ENCODE assay signal across 13 cellular contexts in genomic region chr1:184568148-184568547, GRCh38.
"Had no signal": no experiment of that assay in that cellular context is flagged by ENCODE, and none has a peak within 500 bp of the region (broad histone marks: within the 10 kb centered on the region; RNA-seq: fewer than 3 reads in every experiment).

No MANE protein-coding gene starts in this region.

- H3K27me3 Mint-ChIP-seq: stimulated activated naive CD8-positive, alpha-beta T cell treated with anti-CD3 and anti-CD28 coated beads, Interleukin-15, Interleukin-2, amounts not matched to agents 100 ng/mL and 50 ng/mL, for 24 hours had no signal

- DNase-seq: activated CD4-positive, alpha-beta T cell treated with anti-CD3 and anti-CD28 coated beads, Interleukin-2, amount 50 U/mL, for 1 hour; activated naive CD4-positive, alpha-beta T cell; aorta; cerebellar nuclear complex; effector memory CD4-positive, alpha-beta T cell; foreskin keratinocyte; glutamatergic neuron; psoas muscle; spleen; upper lobe of right lung had no signal

- H3K27ac Mint-ChIP-seq: activated T-helper 1 cell treated with anti-CD3 and anti-CD28 coated beads, Interleukin-12 subunit alpha, Interleukin-12 subunit beta, Interleukin-2, Interleukin-4 antibody, amounts not matched to agents 30 ng/mL and 10 ng/mL and 1 ng/mL, durations not matched to agents 14 hours and 24 hours and 36 hours; stimulated activated naive CD8-positive, alpha-beta T cell treated with anti-CD3 and anti-CD28 coated beads, Interleukin-15, Interleukin-2, amounts not matched to agents 100 ng/mL and 50 ng/mL, for 24 hours; T-helper 2 cell treated with Interferon-gamma antibody and Interleukin-4, amounts not matched to agents 5 μg/mL and 100 μg/mL, for 36 hours had no signal

- H3K9me3 Mint-ChIP-seq: activated T-helper 1 cell treated with anti-CD3 and anti-CD28 coated beads, Interleukin-12 subunit alpha, Interleukin-12 subunit beta, Interleukin-2, Interleukin-4 antibody, amounts not matched to agents 30 ng/mL and 10 ng/mL and 1 ng/mL, durations not matched to agents 14 hours and 24 hours and 36 hours; stimulated activated naive CD8-positive, alpha-beta T cell treated with anti-CD3 and anti-CD28 coated beads, Interleukin-15, Interleukin-2, amounts not matched to agents 100 ng/mL and 50 ng/mL, for 24 hours; T-helper 2 cell treated with Interferon-gamma antibody and Interleukin-4, amounts not matched to agents 5 μg/mL and 100 μg/mL, for 36 hours had no signal

- H3K4me1 ChIP-seq: foreskin keratinocyte had no signal

- H3K4me3 Mint-ChIP-seq: activated T-helper 1 cell treated with anti-CD3 and anti-CD28 coated beads, Interleukin-12 subunit alpha, Interleukin-12 subunit beta, Interleukin-2, Interleukin-4 antibody, amounts not matched to agents 30 ng/mL and 10 ng/mL and 1 ng/mL, durations not matched to agents 14 hours and 24 hours and 36 hours; stimulated activated naive CD8-positive, alpha-beta T cell treated with anti-CD3 and anti-CD28 coated beads, Interleukin-15, Interleukin-2, amounts not matched to agents 100 ng/mL and 50 ng/mL, for 24 hours; T-helper 2 cell treated with Interferon-gamma antibody and Interleukin-4, amounts not matched to agents 5 μg/mL and 100 μg/mL, for 36 hours had no signal

- H3K36me3 ChIP-seq: spleen, upper lobe of right lung had no signal

- H3K9me3 ChIP-seq: psoas muscle, spleen, upper lobe of right lung had no signal

- ATAC-seq: foreskin keratinocyte, psoas muscle, upper lobe of right lung had no signal

- H3K4me3 ChIP-seq: psoas muscle, spleen, upper lobe of right lung had no signal

- H3K27me3 ChIP-seq: foreskin keratinocyte, spleen, upper lobe of right lung had no signal

- H3K27ac ChIP-seq: foreskin keratinocyte, psoas muscle, spleen, upper lobe of right lung had no signal
